In the genomic region with DNA sequence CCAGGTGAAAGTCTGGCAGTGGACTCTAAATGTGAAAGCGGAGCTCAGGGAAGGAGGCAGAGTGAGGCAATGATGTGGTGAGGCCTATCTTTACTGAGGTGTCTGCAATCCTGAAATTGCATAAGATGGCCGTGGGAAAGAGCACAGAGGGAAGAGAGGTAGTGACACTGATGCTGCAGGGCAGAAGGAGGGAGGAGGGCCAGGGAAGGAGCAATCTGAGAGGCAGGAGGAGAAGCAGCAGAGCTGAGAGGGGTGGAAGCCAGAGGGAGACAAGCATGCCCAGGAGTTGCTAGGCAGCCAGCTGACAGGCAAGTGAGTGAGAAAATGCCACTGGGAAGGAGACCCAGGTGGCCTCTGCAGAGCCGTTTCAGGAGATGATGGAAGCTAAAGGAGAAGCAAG, we compare ENCODE assay signal across 1 cellular context.
TF ChIP-seq lines count a peak whose summit lies in the region.

No MANE protein-coding gene starts in this region.

TF ChIP-seq in H1, 55 proteins besides CTCF, POLR2A, EP300 and RAD21 (continued from another document):
- TF ChIP-seq ATF2 (IDR thresholded peaks at IDR 0.05; ENCODE audit: low read length), result no peak
- no peak for TF ChIP-seq SIX5 (IDR thresholded peaks at IDR 0.05; ENCODE audit: low read depth, low read length)
- TF ChIP-seq NANOG (IDR thresholded peaks at IDR 0.05; ENCODE audit: insufficient read depth, low read depth, low read length, poor library complexity, severe bottlenecking), result no peak
- TF ChIP-seq PHF8 (conservative IDR thresholded peaks at IDR 0.05; ENCODE audit: low read depth, low read length), result no peak
- no peak for TF ChIP-seq GABPA (IDR thresholded peaks at IDR 0.05; ENCODE audit: borderline replicate concordance, insufficient read depth, low read length)
- no peak for TF ChIP-seq TAF1 (IDR thresholded peaks at IDR 0.05; ENCODE audit: low read depth, low read length)
- no peak for TF ChIP-seq FOSL1 (IDR thresholded peaks at IDR 0.05; ENCODE audit: insufficient read depth, low read depth, low read length)
- no peak for TF ChIP-seq BCL11A (IDR thresholded peaks at IDR 0.05; ENCODE audit: low read depth in 2 of 2, low read length in 2 of 2)
- TF ChIP-seq SP4 (IDR thresholded peaks at IDR 0.05; ENCODE audit: low read length), result no peak
- TF ChIP-seq JUND (IDR thresholded peaks at IDR 0.05; ENCODE audit: low read length), result no peak
